8 cellular contexts compared by ENCODE assay signal in genomic region chr10:96834121-96834520, GRCh38. TPM values are rescaled to one million over a fixed set of nuclear protein-coding genes. Genes with fewer than 3 reads are reported as not detected.
DNase-seq lines count a peak whose midpoint lies in the region; ATAC-seq, FAIRE-seq and TF ChIP-seq lines count a peak whose summit lies in the region.

No MANE protein-coding gene starts in this region.

- H3K4me3 ChIP-seq in SJCRH30 = peak overlapping the region; percentile 85
- H3K4me3 ChIP-seq in fibroblast of lung (replicated peaks in 1 of 4; ENCODE audit: control extremely low read depth in 1 of 4, insufficient read depth in 1 of 4, low read depth in 3 of 4, low read length in 4 of 4) = peak overlapping the region; percentile 32 to 90 (median 68)
- peak overlapping the region; percentile 84 for H3K4me3 ChIP-seq in rectal smooth muscle tissue (ENCODE audit: low read length)

- TF ChIP-seq POLR2A in GM12892 (IDR thresholded peaks at IDR 0.05; ENCODE audit: low read depth, low read length) = no peak

- no peak for TF ChIP-seq CTCF in fibroblast of lung (conservative IDR thresholded peaks at IDR 0.05 in 1 of 2, IDR thresholded peaks at IDR 0.05 in 1 of 2; ENCODE audit: low read depth in 1 of 2, low read length in 2 of 2)

- no peak overlapping the region for H2AFZ ChIP-seq in fibroblast of lung (ENCODE audit: low read length)

- no peaks in the 10 kb centered on the region for H3K27me3 ChIP-seq in SJCRH30
- H3K27me3 ChIP-seq in fibroblast of lung (ENCODE audit: control insufficient read depth, insufficient read depth, low read length) = no peaks in the 10 kb centered on the region
- H3K27me3 ChIP-seq in rectal smooth muscle tissue (ENCODE audit: control insufficient read depth, insufficient read depth, low read length) = no peaks in the 10 kb centered on the region

- 0 out of 2 replicates have a peak, but pooled peaks cover 3% of the 10 kb centered on the region for H3K4me1 ChIP-seq in SJCRH30
- H3K4me1 ChIP-seq in fibroblast of lung (ENCODE audit: control insufficient read depth, extremely low read depth, insufficient read depth, low read length) = peaks cover 4% of the 10 kb centered on the region
- peaks cover 4% of the 10 kb centered on the region for H3K4me1 ChIP-seq in rectal smooth muscle tissue (ENCODE audit: control insufficient read depth, insufficient read depth, low read length)

- no peak overlapping the region for H3K9ac ChIP-seq in fibroblast of lung (ENCODE audit: insufficient read depth, low read length)
- H3K9ac ChIP-seq in rectal smooth muscle tissue (ENCODE audit: low read length) = no peak overlapping the region

- H3K79me2 ChIP-seq in fibroblast of lung (ENCODE audit: control insufficient read depth, insufficient read depth, low read length) = peaks cover 63% of the 10 kb centered on the region

- H3K36me3 ChIP-seq in SJCRH30 (no peaks in the 10 kb centered on the region), fibroblast of lung (ENCODE audit: control insufficient read depth, insufficient read depth, low read length) (no peaks in the 10 kb centered on the region), rectal smooth muscle tissue (ENCODE audit: control insufficient read depth, insufficient read depth, low read length) (no peaks in the 10 kb centered on the region)

- ATAC-seq in GM21576 (IDR thresholded peaks at IDR 0.05; ENCODE audit: unreplicated experiment) = no peak

- no peak for DNase-seq in GM12892 (ENCODE audit: insufficient read length)
- no peak for DNase-seq in SJCRH30
- DNase-seq in fibroblast of lung (ENCODE audit: low read depth in 2 of 2) = peak; percentile 20 to 30
- no peak for DNase-seq in CD1c-positive myeloid dendritic cell (ENCODE audit: extremely low spot score)
- no peak for DNase-seq in SW 1271 (lab: John Stamatoyannopoulos, UW)
- no peak for DNase-seq in activated CD4-positive, alpha-beta T cell treated with anti-CD3 and anti-CD28 coated beads, Interleukin-2, amount 50 U/mL, for 48 hours

- peaks cover under 1% of the 10 kb centered on the region for H4K20me1 ChIP-seq in fibroblast of lung (ENCODE audit: control insufficient read depth, extremely low read depth, insufficient read depth, low read length)

- H3K9me3 ChIP-seq in SJCRH30 (replicated peaks) (no peaks in the 10 kb centered on the region), fibroblast of lung (ENCODE audit: control insufficient read depth, insufficient read depth, low read depth, low read length) (no peaks in the 10 kb centered on the region)

- peak; percentile 27 for FAIRE-seq in GM12892 (lab: Jason Lieb, UNC)

- peak overlapping the region; percentile 36 for H3K4me2 ChIP-seq in fibroblast of lung (ENCODE audit: extremely low read depth, insufficient read depth, low read length)

- H3K27ac ChIP-seq in SJCRH30 = peak overlapping the region; percentile 83
- H3K27ac ChIP-seq in fibroblast of lung (ENCODE audit: insufficient read depth, low read length) = peak overlapping the region; percentile 26
- H3K27ac ChIP-seq in rectal smooth muscle tissue (ENCODE audit: low read depth, low read length) = no peak overlapping the region

RNA-seq across cellular contexts. Expression of gene LCOR, which starts 2.0 kb away (rescaled TPM):
- 6.6 TPM for polyA plus RNA-seq in GM12892 (2012; ENCODE audit: missing spikeins)
- total RNA-seq in SJCRH30 (2014; rRNA removed; shearing (Covaris generic)) = 18.6 and 26.7 TPM in 2 replicates
- 10.3 and 15.7 TPM in 2 replicates for total RNA-seq in fibroblast of lung
- 15.0 and 15.2 TPM in 2 replicates for polyA plus RNA-seq in fibroblast of lung
- polyA plus RNA-seq in fibroblast of lung (2012) = 5.0 and 5.9 TPM in 2 replicates
- polyA minus RNA-seq in fibroblast of lung (ENCODE audit: low replicate concordance) = 12.1 and 20.6 TPM in 2 replicates

Comparison
In these comparisons a context has a peak if more than half of its experiments do, and no peak if none do; other contexts are left out.
1. DNase-seq: peak in fibroblast of lung (2 of 2); none in GM12892 (single experiment), SJCRH30 (0 of 2), CD1c-positive myeloid dendritic cell (single experiment), SW 1271 (0 of 2) and activated CD4-positive, alpha-beta T cell treated with anti-CD3 and anti-CD28 coated beads, Interleukin-2, amount 50 U/mL, for 48 hours (0 of 2).
2. Peak in every context shown above with its lines, with median percentiles within 50 percentile points of each other: H3K4me3 ChIP-seq.